In the genomic region with DNA sequence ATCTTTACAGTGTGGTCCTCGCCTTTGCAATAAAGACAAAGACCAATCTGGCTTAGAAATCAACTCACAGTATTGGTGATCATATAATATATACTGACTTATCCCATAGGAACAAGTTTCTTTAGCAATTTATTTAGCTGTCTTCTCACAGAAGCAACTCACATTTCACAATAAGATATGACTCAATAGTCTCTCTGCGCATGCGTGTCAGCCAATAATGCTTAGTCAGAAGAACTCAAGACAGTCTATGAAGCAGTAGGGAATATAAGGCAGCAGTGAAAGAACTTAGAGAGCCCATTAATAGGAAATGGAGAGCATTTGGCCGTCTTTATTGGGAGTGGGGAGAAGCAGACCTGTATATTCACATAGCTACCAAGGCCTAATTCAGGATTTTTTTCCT, we compare ENCODE assay signal across 15 cellular contexts.
DNase-seq lines count a peak whose midpoint lies in the region; ATAC-seq and TF ChIP-seq lines count a peak whose summit lies in the region.
"Had no signal": no experiment of that assay in that cellular context is flagged by ENCODE, and none has a peak within 500 bp of the region (broad histone marks: within the 10 kb centered on the region; RNA-seq: fewer than 3 reads in every experiment).

No MANE protein-coding gene starts in this region.

- CTCF ChIA-PET in IMR-90 (lab: Yijun Ruan, JAX): interaction anchor here (0.6 kb wide), 1 partner anchor 12 kb away, joined by 3 read pairs; no protein-coding TSS in a partner anchor
- CTCF ChIA-PET in CD8-positive, alpha-beta T cell (lab: Charles Lee): no interaction called here

- H3K9me3 ChIP-seq in IMR-90 (ENCODE audit: control insufficient read depth, insufficient read depth, low read length) (no peaks in the 10 kb centered on the region), SK-N-MC (ENCODE audit: low read depth, low read length) (no peaks in the 10 kb centered on the region), body of pancreas (no peaks in the 10 kb centered on the region)
- H3K9me3 ChIP-seq in CD8-positive, alpha-beta T cell (ENCODE audit: low read length): no peaks in the 10 kb centered on the region

- H3K4me3 ChIP-seq in IMR-90 (ENCODE audit: insufficient read depth, low read depth, low read length) (no peak overlapping the region), SK-N-MC (no peak overlapping the region), body of pancreas (no peak overlapping the region)
- no peak overlapping the region for H3K4me3 ChIP-seq in CD8-positive, alpha-beta T cell (ENCODE audit: low read depth, low read length)
- H3K4me3 ChIP-seq: GM23338 had no signal

- H3K27me3 ChIP-seq in IMR-90 (ENCODE audit: control insufficient read depth, insufficient read depth, low read length) (no peaks in the 10 kb centered on the region), body of pancreas (no peaks in the 10 kb centered on the region)
- no peaks in the 10 kb centered on the region for H3K27me3 ChIP-seq in CD8-positive, alpha-beta T cell (ENCODE audit: insufficient read depth, low read length)

- dilution Hi-C loops in IMR-90 (cut with HindIII; ENCODE audit: low sequenced_read_pairs, unreplicated experiment): no loop called here

- H3K4me1 Mint-ChIP-seq in CD8-positive, alpha-beta T cell (ENCODE audit: low read depth): no peaks in the 10 kb centered on the region
- H3K4me1 Mint-ChIP-seq: CD4-positive, alpha-beta memory T cell; GM23338; WTC11 had no signal

- no peaks in the 10 kb centered on the region for H3K36me3 Mint-ChIP-seq in CD8-positive, alpha-beta T cell
- H3K36me3 Mint-ChIP-seq: activated naive CD8-positive, alpha-beta T cell; CD4-positive, alpha-beta memory T cell; WTC11 had no signal

- H4K8ac ChIP-seq in IMR-90 (ENCODE audit: low read depth in 2 of 2, low read length in 2 of 2): no peak overlapping the region

- no CpG with 5 or more reads among the region's 4 CpGs for WGBS in IMR-90 (ENCODE audit: extremely low coverage in 2 of 2, insufficient read length in 1 of 2), 2 experiments
- WGBS in body of pancreas, 2 donors: 70 to 77% methylated on average over 4 of the region's 4 CpGs

- H2AFZ ChIP-seq in IMR-90 (replicated peaks; ENCODE audit: low read length, poor library complexity): no peak overlapping the region
- H2AFZ ChIP-seq: GM23338 had no signal

- H3K79me1 ChIP-seq in IMR-90 (ENCODE audit: low read depth in 1 of 2, low read length in 2 of 2): no peaks in the 10 kb centered on the region

- in situ Hi-C loops in Caki2 (cut with HindIII; ENCODE audit: low pct_unique_long_range_greater_than_20kb, low sequenced_read_pairs): no loop called here
- in situ Hi-C loops in IMR-90 (cut with MboI; ENCODE audit: low sequenced_read_pairs): no loop called here

- H3K56ac ChIP-seq in IMR-90 (ENCODE audit: extremely low read depth, insufficient read depth, low read length): no peak overlapping the region

- no peak for TF ChIP-seq POLR2A in IMR-90 (IDR thresholded peaks at IDR 0.05; ENCODE audit: low read depth, low read length)
- no peak for TF ChIP-seq POLR2A in body of pancreas (IDR thresholded peaks at IDR 0.05)

- no peak overlapping the region for H3K4me3 Mint-ChIP-seq in CD8-positive, alpha-beta T cell
- H3K4me3 Mint-ChIP-seq: activated naive CD8-positive, alpha-beta T cell; CD4-positive, alpha-beta memory T cell; GM23338; WTC11 had no signal

- H3K27me3 Mint-ChIP-seq in CD8-positive, alpha-beta T cell (ENCODE audit: low read depth): no peaks in the 10 kb centered on the region
- H3K27me3 Mint-ChIP-seq: activated naive CD8-positive, alpha-beta T cell; CD4-positive, alpha-beta memory T cell had no signal

- H3K18ac ChIP-seq in IMR-90 (ENCODE audit: low read depth, low read length): no peak overlapping the region

- no peak overlapping the region for H4K5ac ChIP-seq in IMR-90 (ENCODE audit: low read depth, low read length)

- H3K4me2 ChIP-seq in IMR-90 (ENCODE audit: low read depth, low read length): no peak overlapping the region
- H3K4me2 ChIP-seq: GM23338 had no signal

- no peak overlapping the region for H3K27ac Mint-ChIP-seq in CD8-positive, alpha-beta T cell
- H3K27ac Mint-ChIP-seq: activated naive CD8-positive, alpha-beta T cell; CD4-positive, alpha-beta memory T cell; GM23338; WTC11 had no signal

- H3K9ac ChIP-seq in IMR-90 (ENCODE audit: low read depth, low read length) (no peak overlapping the region), SK-N-MC (ENCODE audit: insufficient read length) (no peak overlapping the region)

- H4K91ac ChIP-seq in IMR-90 (ENCODE audit: insufficient read depth, low read depth, low read length): no peak overlapping the region

- H3K4me1 ChIP-seq in IMR-90 (ENCODE audit: control insufficient read depth, insufficient read depth, low read length) (no peaks in the 10 kb centered on the region), body of pancreas (no peaks in the 10 kb centered on the region)
- no peaks in the 10 kb centered on the region for H3K4me1 ChIP-seq in CD8-positive, alpha-beta T cell (ENCODE audit: insufficient read depth, low read length)

- peak; percentile 49 for DNase-seq in Caki2 (ENCODE audit: low read depth)
- peak; percentile 12 for DNase-seq in IMR-90
- DNase-seq in SK-N-MC (ENCODE audit: low read depth, low spot score): peak; percentile 10
- peak; percentile 80 for DNase-seq in fibroblast of the conjunctiva (ENCODE audit: low read depth)
- no peak for DNase-seq in CD8-positive, alpha-beta T cell
- DNase-seq in NCI-H187 treated with DMSO at 0.1 percent for 48 hours (lab: John Stamatoyannopoulos, UW): no peak
- no peak for DNase-seq in body of pancreas
- DNase-seq: CD4-positive, alpha-beta memory T cell; GF-D8; Right ventricle myocardium superior; stimulated activated naive CD8-positive, alpha-beta T cell treated with anti-CD3 and anti-CD28 coated beads, Interleukin-15, Interleukin-2, amounts not matched to agents 100 U/mL and 50 U/mL, for 24 hours had no signal

- ATAC-seq in IMR-90 (ENCODE audit: low read depth): no peak
- ATAC-seq in HG03135 (IDR thresholded peaks at IDR 0.05; ENCODE audit: unreplicated experiment): no peak
- ATAC-seq in CD8-positive, alpha-beta T cell: no peak
- ATAC-seq in body of pancreas: no peak
- ATAC-seq: GM23338; stimulated activated naive CD8-positive, alpha-beta T cell treated with anti-CD3 and anti-CD28 coated beads, Interleukin-15, Interleukin-2, amounts not matched to agents 100 U/mL and 50 U/mL, for 24 hours; WTC11 had no signal

- H4K20me1 ChIP-seq in IMR-90 (ENCODE audit: insufficient read depth, low read length): no peaks in the 10 kb centered on the region

- no peak overlapping the region for H3K27ac ChIP-seq in IMR-90 (ENCODE audit: insufficient read depth, low read length)
- H3K27ac ChIP-seq in SK-N-MC: no peak overlapping the region
- no peak overlapping the region for H3K27ac ChIP-seq in CD8-positive, alpha-beta T cell (ENCODE audit: low read depth, low read length)
- no peak overlapping the region for H3K27ac ChIP-seq in body of pancreas

- intact Hi-C loops in IMR-90 (cut with micrococcal nuclease) (no loop called here), body of pancreas (cut with DNase I) (no loop called here)
- intact Hi-C loops in CD8-positive, alpha-beta T cell (cut with DNase I, micrococcal nuclease): no loop called here

- TF ChIP-seq CTCF in IMR-90 (conservative IDR thresholded peaks at IDR 0.05; ENCODE audit: low read depth, low read length): no peak
- no peak for TF ChIP-seq CTCF in CD8-positive, alpha-beta T cell (IDR thresholded peaks at IDR 0.05)
- TF ChIP-seq CTCF in body of pancreas (IDR thresholded peaks at IDR 0.05): no peak

- H3K9me3 Mint-ChIP-seq in CD8-positive, alpha-beta T cell: no peaks in the 10 kb centered on the region
- H3K9me3 Mint-ChIP-seq: GM23338, WTC11 had no signal

- no peak overlapping the region for H3K4ac ChIP-seq in IMR-90 (ENCODE audit: low read depth, low read length)

- no TSS peak for BruUV-seq in IMR-90 (replicated peaks; lab: Mats Ljungman, UMichigan)

- no peak overlapping the region for H2BK20ac ChIP-seq in IMR-90 (ENCODE audit: low read depth, low read length)

- H3K14ac ChIP-seq in IMR-90 (replicated peaks; ENCODE audit: low read depth, low read length): no peak overlapping the region

- no peaks in the 10 kb centered on the region for H3K9me1 ChIP-seq in IMR-90 (ENCODE audit: insufficient read depth, low read length)

- no peak overlapping the region for H2BK120ac ChIP-seq in IMR-90 (ENCODE audit: low read depth, low read length)

- H3K23ac ChIP-seq in IMR-90 (ENCODE audit: low read depth, low read length): no peak overlapping the region

- H3K36me3 ChIP-seq in IMR-90 (ENCODE audit: control insufficient read depth, insufficient read depth, low read length): no peaks in the 10 kb centered on the region
- H3K36me3 ChIP-seq in SK-N-MC (ENCODE audit: insufficient read depth, low read length): no peaks in the 10 kb centered on the region
- no peaks in the 10 kb centered on the region for H3K36me3 ChIP-seq in CD8-positive, alpha-beta T cell (ENCODE audit: insufficient read depth, low read length)
- no peaks in the 10 kb centered on the region for H3K36me3 ChIP-seq in body of pancreas (replicated peaks in 1 of 2; ENCODE audit: insufficient read depth in 1 of 2, low read depth in 2 of 2)

- H2BK5ac ChIP-seq in IMR-90 (ENCODE audit: low read depth, low read length, poor library complexity, severe bottlenecking): no peak overlapping the region

- no peak overlapping the region for H2AK5ac ChIP-seq in IMR-90 (ENCODE audit: low read depth, low read length)

- TF ChIP-seq RAD21 in IMR-90 (IDR thresholded peaks at IDR 0.05; ENCODE audit: low read length): no peak

- POLR2A ChIA-PET in IMR-90 (lab: Charles Lee; ENCODE audit: unreplicated experiment): no interaction called here
- POLR2A ChIA-PET in CD8-positive, alpha-beta T cell (lab: Charles Lee): no interaction called here

- H2BK15ac ChIP-seq in IMR-90 (ENCODE audit: low read depth, low read length): no peak overlapping the region

- no peak overlapping the region for H2AK9ac ChIP-seq in IMR-90 (replicated peaks; ENCODE audit: low read depth, low read length, poor library complexity)

TF ChIP-seq in IMR-90, 13 proteins besides CTCF, POLR2A, EP300 and RAD21:
- TF ChIP-seq CEBPB (IDR thresholded peaks at IDR 0.05; ENCODE audit: low read depth, low read length): 0 out of 2 replicates have a peak, but pooled peaks have one; percentile 17
- no peak for TF ChIP-seq FOS (IDR thresholded peaks at IDR 0.05; ENCODE audit: low read depth, low read length)
- TF ChIP-seq, protein P1, sequence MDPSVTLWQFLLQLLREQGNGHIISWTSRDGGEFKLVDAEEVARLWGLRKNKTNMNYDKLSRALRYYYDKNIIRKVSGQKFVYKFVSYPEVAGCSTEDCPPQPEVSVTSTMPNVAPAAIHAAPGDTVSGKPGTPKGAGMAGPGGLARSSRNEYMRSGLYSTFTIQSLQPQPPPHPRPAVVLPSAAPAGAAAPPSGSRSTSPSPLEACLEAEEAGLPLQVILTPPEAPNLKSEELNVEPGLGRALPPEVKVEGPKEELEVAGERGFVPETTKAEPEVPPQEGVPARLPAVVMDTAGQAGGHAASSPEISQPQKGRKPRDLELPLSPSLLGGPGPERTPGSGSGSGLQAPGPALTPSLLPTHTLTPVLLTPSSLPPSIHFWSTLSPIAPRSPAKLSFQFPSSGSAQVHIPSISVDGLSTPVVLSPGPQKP (IDR thresholded peaks at IDR 0.05; ENCODE audit: borderline replicate concordance, low read depth, low read length): no peak
- no peak for TF ChIP-seq BHLHE40 (IDR thresholded peaks at IDR 0.05; ENCODE audit: low read depth, low read length)
TF ChIP-seq in IMR-90: peak in this region for 1.

Comparison
In these comparisons a context has a peak if more than half of its experiments do, and no peak if none do; other contexts are left out.
1. DNase-seq: peak in Caki2 (single experiment), IMR-90 (single experiment), SK-N-MC (single experiment) and fibroblast of the conjunctiva (single experiment); none in CD8-positive, alpha-beta T cell (0 of 7), NCI-H187 treated with DMSO at 0.1 percent for 48 hours (single experiment) and body of pancreas (0 of 4).